In genomic region chr6:135897087-135897486, GRCh38 we compare ENCODE assay signal across 18 cellular contexts. TPM values are rescaled to one million over a fixed set of nuclear protein-coding genes. Genes with fewer than 3 reads are reported as not detected.
DNase-seq lines count a peak whose midpoint lies in the region; ATAC-seq and TF ChIP-seq lines count a peak whose summit lies in the region.
"Had no signal": no experiment of that assay in that cellular context is flagged by ENCODE, and none has a peak within 500 bp of the region (broad histone marks: within the 10 kb centered on the region; RNA-seq: fewer than 3 reads in every experiment).

No MANE protein-coding gene starts in this region.

- no peak for TF ChIP-seq POLR2A in thyroid gland (IDR thresholded peaks at IDR 0.05)

- H2BK15ac ChIP-seq in H9 (ENCODE audit: low read depth, low read length), result peak overlapping the region; percentile 48; the same call in 1 of the 2 replicates

- H3K9me3 ChIP-seq in H9 (ENCODE audit: control insufficient read depth, low read depth, low read length), result no peaks in the 10 kb centered on the region
- H3K9me3 ChIP-seq in thyroid gland, result no peaks in the 10 kb centered on the region
- H3K9me3 ChIP-seq: A549 had no signal

- no peak overlapping the region for H3K4me2 ChIP-seq in H9 (ENCODE audit: insufficient read depth, insufficient read length, low read length)
- H3K4me2 ChIP-seq: A549, GM23338 had no signal

- no peaks in the 10 kb centered on the region for H3K27me3 Mint-ChIP-seq in T-helper 2 cell treated with Interferon-gamma antibody and Interleukin-4, amounts not matched to agents 5 μg/mL and 100 μg/mL, for 36 hours (ENCODE audit: low read depth)
- H3K27me3 Mint-ChIP-seq in H9 (ENCODE audit: low read depth), result peaks cover 2% of the 10 kb centered on the region; the same call in 1 of the 2 replicates
- H3K27me3 Mint-ChIP-seq in activated T-helper 2 cell treated with anti-CD3 and anti-CD28 coated beads, Interferon-gamma antibody, Interleukin-2, Interleukin-4, amounts not matched to agents 10 μg/mL and 5 μg/mL and 100 μg/mL, durations not matched to agents 14 hours and 24 hours and 36 hours (ENCODE audit: low read depth), result no peaks in the 10 kb centered on the region

- no peak overlapping the region for H3K4ac ChIP-seq in H9 (ENCODE audit: low read depth, low read length)

- no peak overlapping the region for H3K27ac ChIP-seq in H9 (ENCODE audit: insufficient read length, low read depth, low read length)
- no peak overlapping the region for H3K27ac ChIP-seq in thyroid gland
- H3K27ac ChIP-seq: 22Rv1, A549, C4-2B had no signal

- no peaks in the 10 kb centered on the region for H3K36me3 ChIP-seq in thyroid gland

- H3K36me3 Mint-ChIP-seq in T-helper 2 cell treated with Interferon-gamma antibody and Interleukin-4, amounts not matched to agents 5 μg/mL and 100 μg/mL, for 36 hours (ENCODE audit: low read depth), result peaks cover 37% of the 10 kb centered on the region
- no peaks in the 10 kb centered on the region for H3K36me3 Mint-ChIP-seq in H9 (ENCODE audit: insufficient read depth in 1 of 3, low read depth in 3 of 3)
- H3K36me3 Mint-ChIP-seq in activated T-helper 2 cell treated with anti-CD3 and anti-CD28 coated beads, Interferon-gamma antibody, Interleukin-2, Interleukin-4, amounts not matched to agents 10 μg/mL and 5 μg/mL and 100 μg/mL, durations not matched to agents 14 hours and 24 hours and 36 hours (ENCODE audit: low read depth), result peaks cover 68% of the 10 kb centered on the region
- H3K36me3 Mint-ChIP-seq: CD4-positive, alpha-beta memory T cell had no signal

- H2BK5ac ChIP-seq in H9 (ENCODE audit: insufficient read length, low read length), result no peak overlapping the region

- H3K4me1 Mint-ChIP-seq in T-helper 2 cell treated with Interferon-gamma antibody and Interleukin-4, amounts not matched to agents 5 μg/mL and 100 μg/mL, for 36 hours (ENCODE audit: low read depth), result peaks cover 33% of the 10 kb centered on the region
- no peaks in the 10 kb centered on the region for H3K4me1 Mint-ChIP-seq in H9
- peaks cover 36% of the 10 kb centered on the region for H3K4me1 Mint-ChIP-seq in activated T-helper 2 cell treated with anti-CD3 and anti-CD28 coated beads, Interferon-gamma antibody, Interleukin-2, Interleukin-4, amounts not matched to agents 10 μg/mL and 5 μg/mL and 100 μg/mL, durations not matched to agents 14 hours and 24 hours and 36 hours (ENCODE audit: low read depth)
- H3K4me1 Mint-ChIP-seq: GM23338 had no signal

- no peak overlapping the region for H2BK12ac ChIP-seq in H9 (ENCODE audit: insufficient read length, low read depth, low read length)

- no peak overlapping the region for H3K23ac ChIP-seq in H9 (ENCODE audit: insufficient read length, low read depth, low read length)

- H3K4me3 Mint-ChIP-seq in T-helper 2 cell treated with Interferon-gamma antibody and Interleukin-4, amounts not matched to agents 5 μg/mL and 100 μg/mL, for 36 hours, result peak overlapping the region; percentile 3
- H3K4me3 Mint-ChIP-seq in H9, result no peak overlapping the region
- no peak overlapping the region for H3K4me3 Mint-ChIP-seq in activated T-helper 2 cell treated with anti-CD3 and anti-CD28 coated beads, Interferon-gamma antibody, Interleukin-2, Interleukin-4, amounts not matched to agents 10 μg/mL and 5 μg/mL and 100 μg/mL, durations not matched to agents 14 hours and 24 hours and 36 hours (ENCODE audit: low read depth)
- H3K4me3 Mint-ChIP-seq: CD4-positive, alpha-beta memory T cell; GM23338 had no signal

- peaks cover 4% of the 10 kb centered on the region for H3K9me3 Mint-ChIP-seq in T-helper 2 cell treated with Interferon-gamma antibody and Interleukin-4, amounts not matched to agents 5 μg/mL and 100 μg/mL, for 36 hours
- no peaks in the 10 kb centered on the region for H3K9me3 Mint-ChIP-seq in H9
- H3K9me3 Mint-ChIP-seq in activated T-helper 2 cell treated with anti-CD3 and anti-CD28 coated beads, Interferon-gamma antibody, Interleukin-2, Interleukin-4, amounts not matched to agents 10 μg/mL and 5 μg/mL and 100 μg/mL, durations not matched to agents 14 hours and 24 hours and 36 hours, result peaks cover 4% of the 10 kb centered on the region
- H3K9me3 Mint-ChIP-seq: GM23338 had no signal

- H3K4me1 ChIP-seq in H9 (ENCODE audit: insufficient read depth, low read length), result no peaks in the 10 kb centered on the region
- H3K4me1 ChIP-seq in thyroid gland, result peaks cover 21 to 25% of the 10 kb centered on the region in 2 donors
- H3K4me1 ChIP-seq: A549 had no signal

- H3K9ac ChIP-seq in H9 (ENCODE audit: extremely low read depth, insufficient read length, low read length), result no peak overlapping the region

- H3K27me3 ChIP-seq in H9 (ENCODE audit: insufficient read depth, low read length) (no peaks in the 10 kb centered on the region), thyroid gland (no peaks in the 10 kb centered on the region)

- no peak overlapping the region for H4K8ac ChIP-seq in H9 (replicated peaks; ENCODE audit: insufficient read length, low read depth, low read length)

- DNase-seq in T-helper 2 cell treated with Interferon-gamma antibody and Interleukin-4, amounts not matched to agents 5 μg/mL and 100 μg/mL, for 36 hours (ENCODE audit: low spot score), result no peak
- DNase-seq in T-helper 2 cell, result no peak
- no peak for DNase-seq in H9
- no peak for DNase-seq in activated T-helper 2 cell treated with anti-CD3 and anti-CD28 coated beads, Interferon-gamma antibody, Interleukin-2, Interleukin-4, amounts not matched to agents 10 μg/mL and 5 μg/mL and 100 μg/mL, durations not matched to agents 14 hours and 24 hours and 36 hours (ENCODE audit: low spot score)
- peak; percentile 18 to 30 for DNase-seq in thyroid gland
- DNase-seq in retina, result no peak
- DNase-seq: AML-193; CD4-positive, alpha-beta memory T cell; DMS153; DMS79; GDM1 had no signal

- H3K23me2 ChIP-seq in H9 (ENCODE audit: insufficient read length, low read depth, low read length, poor library complexity, severe bottlenecking), result no peaks in the 10 kb centered on the region

- ATAC-seq in GM19467 (IDR thresholded peaks at IDR 0.05; ENCODE audit: unreplicated experiment), result no peak
- ATAC-seq: A549, GM23338, HCT116 had no signal

- intact Hi-C loops in activated T-helper 2 cell treated with anti-CD3 and anti-CD28 coated beads, Interferon-gamma antibody, Interleukin-2, Interleukin-4, amounts not matched to agents 10 μg/mL and 5 μg/mL and 100 μg/mL, durations not matched to agents 14 hours and 24 hours and 36 hours (cut with micrococcal nuclease), result no loop called here
- intact Hi-C loops in thyroid gland (cut with DNase I), result no loop called here

- H3K18ac ChIP-seq in H9 (ENCODE audit: insufficient read length, low read depth, low read length), result no peak overlapping the region

- H2BK120ac ChIP-seq in H9 (ENCODE audit: low read depth, low read length, poor library complexity, severe bottlenecking), result no peak overlapping the region

- H3K14ac ChIP-seq in H9 (ENCODE audit: insufficient read depth, low read length), result no peak overlapping the region

- H3K79me2 ChIP-seq in H9 (ENCODE audit: insufficient read depth, low read length), result no peaks in the 10 kb centered on the region

- peak overlapping the region; percentile 33 for H3K27ac Mint-ChIP-seq in T-helper 2 cell treated with Interferon-gamma antibody and Interleukin-4, amounts not matched to agents 5 μg/mL and 100 μg/mL, for 36 hours
- H3K27ac Mint-ChIP-seq in H9, result no peak overlapping the region
- H3K27ac Mint-ChIP-seq in activated T-helper 2 cell treated with anti-CD3 and anti-CD28 coated beads, Interferon-gamma antibody, Interleukin-2, Interleukin-4, amounts not matched to agents 10 μg/mL and 5 μg/mL and 100 μg/mL, durations not matched to agents 14 hours and 24 hours and 36 hours, result peak overlapping the region; percentile 64
- H3K27ac Mint-ChIP-seq: CD4-positive, alpha-beta memory T cell; GM23338 had no signal

- H4K91ac ChIP-seq in H9 (ENCODE audit: insufficient read length, low read depth, low read length), result no peak overlapping the region

- no peak overlapping the region for H2AFZ ChIP-seq in H9 (ENCODE audit: low read length)
- H2AFZ ChIP-seq: GM23338 had no signal

- WGBS in H9 (ENCODE audit: extremely low coverage, insufficient read length, low lambda C conversion rate), result no CpG with 5 or more reads among the region's 1 CpG
- WGBS in thyroid gland, 2 donors, result 60 to 65% methylated on average over 1 of the region's 1 CpG

- no peak overlapping the region for H3K56ac ChIP-seq in H9 (ENCODE audit: insufficient read length, low read depth, low read length)

- no peak overlapping the region for H2AK5ac ChIP-seq in H9 (ENCODE audit: insufficient read length, low read length)

- no peak overlapping the region for H3K4me3 ChIP-seq in thyroid gland (replicated peaks in 1 of 3)
- H3K4me3 ChIP-seq: A549, GM23338 had no signal

- TF ChIP-seq CTCF in H9 (conservative IDR thresholded peaks at IDR 0.05), result no peak
- TF ChIP-seq CTCF in thyroid gland (IDR thresholded peaks at IDR 0.05), result no peak

- no peaks in the 10 kb centered on the region for H3K79me1 ChIP-seq in H9 (ENCODE audit: insufficient read depth, low read depth, low read length, poor library complexity, severe bottlenecking)

- H4K20me1 ChIP-seq in H9 (ENCODE audit: control insufficient read depth, insufficient read depth, insufficient read length), result no peaks in the 10 kb centered on the region

- no peak overlapping the region for H3T11ph ChIP-seq in H9 (ENCODE audit: low read length)

- no peak overlapping the region for H4K5ac ChIP-seq in H9 (ENCODE audit: insufficient read length, low read depth, low read length)

- H2BK20ac ChIP-seq in H9 (ENCODE audit: low read depth, low read length, poor library complexity, severe bottlenecking), result no peak overlapping the region

RNA-seq across cellular contexts. Expression of gene PDE7B, which starts 45.6 kb away (rescaled TPM):
- total RNA-seq in H9 (2021) (not detected in 2 replicates), thyroid gland (10 to 100 TPM in 1 of 4 donors, 1 to 10 TPM in 3; 7.8 to 13.7 (median 8.6) TPM)
- total RNA-seq in activated T-helper 2 cell treated with anti-CD3 and anti-CD28 coated beads, Interferon-gamma antibody, Interleukin-2, Interleukin-4, amounts not matched to agents 10 μg/mL and 5 μg/mL and 100 μg/mL, durations not matched to agents 14 hours and 24 hours and 36 hours, result 27.6 and 28.8 TPM in 2 replicates
- total RNA-seq: HT-29 had no signal

Comparison
In these comparisons a context has a peak if more than half of its experiments do, and no peak if none do; other contexts are left out.
1. DNase-seq: peak in thyroid gland (2 of 2); none in T-helper 2 cell treated with Interferon-gamma antibody and Interleukin-4, amounts not matched to agents 5 μg/mL and 100 μg/mL, for 36 hours (single experiment), T-helper 2 cell (0 of 5), H9 (single experiment), activated T-helper 2 cell treated with anti-CD3 and anti-CD28 coated beads, Interferon-gamma antibody, Interleukin-2, Interleukin-4, amounts not matched to agents 10 μg/mL and 5 μg/mL and 100 μg/mL, durations not matched to agents 14 hours and 24 hours and 36 hours (single experiment) and retina (single experiment).
2. H3K27ac Mint-ChIP-seq: peak in T-helper 2 cell treated with Interferon-gamma antibody and Interleukin-4, amounts not matched to agents 5 μg/mL and 100 μg/mL, for 36 hours (single experiment) and activated T-helper 2 cell treated with anti-CD3 and anti-CD28 coated beads, Interferon-gamma antibody, Interleukin-2, Interleukin-4, amounts not matched to agents 10 μg/mL and 5 μg/mL and 100 μg/mL, durations not matched to agents 14 hours and 24 hours and 36 hours (single experiment); none in H9 (0 of 3).